ENCODE assay signal across 8 cellular contexts in the genomic region with DNA sequence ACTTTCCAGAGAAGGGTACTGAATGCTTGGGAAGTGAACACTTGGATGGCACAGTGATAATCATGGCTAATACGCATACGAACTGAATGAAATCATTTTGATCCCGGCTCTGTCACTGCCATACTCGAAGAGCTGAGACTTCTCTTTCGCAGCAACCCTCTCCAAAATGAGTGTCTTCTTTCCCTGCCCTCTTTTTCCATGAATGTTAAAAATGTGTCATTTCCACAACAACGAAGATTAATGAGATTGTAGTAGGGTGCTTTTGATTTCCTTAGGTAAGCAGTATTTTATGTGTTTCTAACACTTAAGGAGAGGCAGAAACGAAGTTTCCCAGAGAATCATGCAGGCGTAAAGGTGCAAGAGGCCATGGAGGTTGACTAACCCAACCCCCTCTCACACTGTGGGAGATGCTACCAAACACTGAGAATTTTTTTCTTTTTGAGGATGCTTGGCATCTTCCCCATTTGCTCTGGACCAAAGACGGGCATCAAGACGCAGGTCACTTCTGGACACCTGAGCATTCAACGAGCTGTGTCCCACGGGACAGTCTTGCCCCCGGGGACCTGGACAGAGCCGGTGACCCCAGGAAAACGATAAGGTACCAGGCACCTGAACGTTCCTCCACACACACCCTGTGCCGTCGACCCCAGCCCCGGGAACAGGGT. TPM values are rescaled to one million over a fixed set of nuclear protein-coding genes. Genes with fewer than 3 reads are reported as not detected.
DNase-seq lines count a peak whose midpoint lies in the region; ATAC-seq, FAIRE-seq and TF ChIP-seq lines count a peak whose summit lies in the region.

No MANE protein-coding gene starts in this region.

- H3K79me2 ChIP-seq in OCI-LY7 (ENCODE audit: insufficient read depth, low read depth, low read length), result no peaks in the 10 kb centered on the region

- no peaks in the 10 kb centered on the region for H3K9me3 Mint-ChIP-seq in natural killer cell

- H3K27ac ChIP-seq in OCI-LY7 (ENCODE audit: low read depth, low read length, poor library complexity, severe bottlenecking), result no peak overlapping the region
- H3K27ac ChIP-seq in ectodermal cell (ENCODE audit: insufficient read depth, low read depth, low read length, poor library complexity, severe bottlenecking), result no peak overlapping the region

- no peaks in the 10 kb centered on the region for H3K9me2 ChIP-seq in OCI-LY7 (ENCODE audit: insufficient read depth, low read length)

- H3K27me3 Mint-ChIP-seq in natural killer cell (ENCODE audit: low read depth in 2 of 2), result peaks cover 4 to 6% of the 10 kb centered on the region in 2 donors

- H3K4me1 Mint-ChIP-seq in natural killer cell, result peaks cover 17 to 21% of the 10 kb centered on the region in 2 donors

- H2AFZ ChIP-seq in OCI-LY7 (ENCODE audit: low read length), result peak overlapping the region; percentile 90

- no TSS peak for BruUV-seq in OCI-LY7 (replicated peaks; lab: Mats Ljungman, UMichigan)

- DNase-seq in AG08396 (ENCODE audit: low spot score) (peak; percentile 12), OCI-LY7 (ENCODE audit: low spot score) (no peak), natural killer cell (no peak), NOMO-1 (lab: John Stamatoyannopoulos, UW; ENCODE audit: unreplicated experiment in 2 of 2) (no peak), GM12891 (ENCODE audit: insufficient read length, low spot score) (no peak), mucosa of gallbladder (ENCODE audit: low spot score) (no peak)

- no peak for TF ChIP-seq POLR2A in GM12891 (IDR thresholded peaks at IDR 0.05; ENCODE audit: low read depth, low read length)

- H3K27me3 ChIP-seq in ectodermal cell (ENCODE audit: control insufficient read depth, insufficient read depth, low read length, poor library complexity, severe bottlenecking), result no peaks in the 10 kb centered on the region

- no peaks in the 10 kb centered on the region for H3K36me3 Mint-ChIP-seq in natural killer cell

- ATAC-seq in GM18517 (IDR thresholded peaks at IDR 0.05; ENCODE audit: unreplicated experiment), result peak; percentile 2
- no peak for ATAC-seq in natural killer cell

- TF ChIP-seq CTCF in OCI-LY7 (conservative IDR thresholded peaks at IDR 0.05; ENCODE audit: low read length) (no peak), natural killer cell (IDR thresholded peaks at IDR 0.05) (no peak)

- intact Hi-C loops in OCI-LY7 (cut with micrococcal nuclease; ENCODE audit: unreplicated experiment), result loop anchor here (1.0 kb wide), 1 partner anchor 226 kb away; the partner anchor contains the start of gene CEP41
- intact Hi-C loops in natural killer cell (cut with micrococcal nuclease), result loop anchor here (5.0 kb wide), 1 partner anchor 595 kb away; the partner anchor contains the start of gene KLHDC10

- peak overlapping the region; percentile 98 for H3K4me2 ChIP-seq in OCI-LY7 (ENCODE audit: low read length)

- H3K4me1 ChIP-seq in OCI-LY7 (ENCODE audit: insufficient read depth, low read length, poor library complexity, severe bottlenecking), result peaks cover 16% of the 10 kb centered on the region
- no peaks in the 10 kb centered on the region for H3K4me1 ChIP-seq in ectodermal cell (ENCODE audit: control insufficient read depth, insufficient read depth, low read length)

- H3K9me3 ChIP-seq in OCI-LY7 (ENCODE audit: low read length), result no peaks in the 10 kb centered on the region
- H3K9me3 ChIP-seq in ectodermal cell (ENCODE audit: control insufficient read depth, low read length), result no peaks in the 10 kb centered on the region

- peak overlapping the region; percentile 47 to 81 for H3K27ac Mint-ChIP-seq in natural killer cell

- CTCF ChIA-PET in OCI-LY7 (lab: Charles Lee; ENCODE audit: unreplicated experiment), result no interaction called here

- no peaks in the 10 kb centered on the region for H4K20me1 ChIP-seq in OCI-LY7 (ENCODE audit: insufficient read depth, low read length)

- WGBS in ectodermal cell, 2 experiments, result 27 to 31% methylated on average over 19 of the region's 19 CpGs

- no peak for FAIRE-seq in GM12891 (lab: Jason Lieb, UNC)

- H3K4me3 Mint-ChIP-seq in natural killer cell, result peak overlapping the region; percentile 89

- peak overlapping the region; percentile 91 for H3K4me3 ChIP-seq in OCI-LY7 (ENCODE audit: low read depth, low read length, poor library complexity, severe bottlenecking)
- H3K4me3 ChIP-seq in ectodermal cell (ENCODE audit: insufficient read depth, low read depth, low read length), result peak overlapping the region; percentile 68

- H3K36me3 ChIP-seq in OCI-LY7 (ENCODE audit: insufficient read depth, low read length), result peaks cover 19% of the 10 kb centered on the region
- H3K36me3 ChIP-seq in ectodermal cell (ENCODE audit: control insufficient read depth, insufficient read depth, low read length), result peaks cover 14% of the 10 kb centered on the region

- POLR2A ChIA-PET in OCI-LY7 (lab: Charles Lee), result no interaction called here

TF ChIP-seq in GM12891, 5 proteins besides CTCF, POLR2A, EP300 and RAD21:
- no peak for TF ChIP-seq PAX5 (IDR thresholded peaks at IDR 0.05; ENCODE audit: insufficient read depth, low read length, severe bottlenecking)
- TF ChIP-seq SPI1 (IDR thresholded peaks at IDR 0.05; ENCODE audit: low read depth, low read length), result no peak
- TF ChIP-seq POLR2AphosphoS5 (IDR thresholded peaks at IDR 0.05; ENCODE audit: low read depth, low read length), result no peak
- TF ChIP-seq TAF1 (IDR thresholded peaks at IDR 0.05; ENCODE audit: low read depth, low read length), result no peak
- no peak for TF ChIP-seq POU2F2 (IDR thresholded peaks at IDR 0.05; ENCODE audit: low read depth, low read length)

RNA-seq across cellular contexts. Expression of gene COPG2, which starts 0.8 kb away (rescaled TPM):
- total RNA-seq in OCI-LY7 (2014; rRNA removed; shearing (Covaris generic)), result 24.1 and 29.9 TPM in 2 replicates
- 32.2 and 39.5 TPM in 2 replicates for total RNA-seq in OCI-LY7 (2022)
- 123 TPM for polyA plus RNA-seq in ectodermal cell (2013, experiment 1 of 4)
- polyA plus RNA-seq in ectodermal cell (2013, experiment 2 of 4), result 123 TPM
- polyA plus RNA-seq in ectodermal cell (2013, experiment 3 of 4), result 100 TPM
- 109 TPM for polyA plus RNA-seq in ectodermal cell (2013, experiment 4 of 4)
- 1 to 10 TPM; 6.6 to 9.1 (median 8.9) TPM for total RNA-seq in natural killer cell
- polyA plus RNA-seq in GM12891 (2012; ENCODE audit: low read depth, missing spikeins), result 20.3 TPM
- total RNA-seq in mucosa of gallbladder, result 25.8 TPM

RNA-seq across cellular contexts. Expression of gene TSGA13, which starts 18.6 kb away (rescaled TPM):
- not detected in 2 replicates for total RNA-seq in OCI-LY7 (2014; rRNA removed; shearing (Covaris generic))
- total RNA-seq in OCI-LY7 (2022) (not detected in 2 replicates), natural killer cell (not detected), mucosa of gallbladder (not detected)
- not detected for polyA plus RNA-seq in ectodermal cell (2013, experiment 1 of 4)
- not detected for polyA plus RNA-seq in ectodermal cell (2013, experiment 2 of 4)
- not detected for polyA plus RNA-seq in ectodermal cell (2013, experiment 3 of 4)
- not detected for polyA plus RNA-seq in ectodermal cell (2013, experiment 4 of 4)
- not detected for polyA plus RNA-seq in GM12891 (2012; ENCODE audit: low read depth, missing spikeins)
